Comparison of ENCODE assay signal across 8 cellular contexts in the genomic region with DNA sequence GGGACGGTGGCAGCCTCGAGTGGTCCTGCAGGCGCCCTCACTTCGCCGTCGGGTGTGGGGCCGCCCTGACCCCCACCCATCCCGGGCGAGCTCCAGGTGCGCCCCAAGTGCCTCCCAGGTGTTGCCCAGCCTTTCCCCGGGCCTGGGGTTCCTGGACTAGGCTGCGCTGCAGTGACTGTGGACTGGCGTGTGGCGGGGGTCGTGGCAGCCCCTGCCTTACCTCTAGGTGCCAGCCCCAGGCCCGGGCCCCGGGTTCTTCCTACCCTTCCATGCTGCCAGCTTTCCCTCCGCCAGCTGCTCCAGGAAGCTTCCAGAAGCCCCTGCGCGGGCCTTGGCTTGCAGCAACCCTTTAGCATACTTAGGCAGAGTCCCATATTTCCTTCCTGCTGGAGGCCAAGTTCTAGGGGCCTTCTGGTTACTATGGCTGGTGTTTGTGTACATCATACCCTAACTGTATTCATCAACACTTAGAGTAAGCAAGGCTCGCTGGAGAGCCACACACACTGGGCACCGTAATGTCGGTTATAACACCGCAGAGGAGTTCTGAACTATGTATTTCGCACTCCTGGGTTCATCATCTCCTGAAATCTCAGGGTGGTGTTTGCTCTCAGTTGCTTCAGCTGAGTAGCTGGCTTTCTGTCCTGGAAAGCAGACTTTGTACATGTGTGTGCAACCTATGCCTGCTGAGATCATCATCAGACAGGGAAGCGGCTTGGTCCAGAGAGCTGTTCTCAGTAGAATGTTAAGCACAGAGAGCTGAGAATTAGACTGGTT. TPM values are rescaled to one million over a fixed set of nuclear protein-coding genes. Genes with fewer than 3 reads are reported as not detected.
DNase-seq lines count a peak whose midpoint lies in the region; ATAC-seq and TF ChIP-seq lines count a peak whose summit lies in the region.

No MANE protein-coding gene starts in this region.

- TF ChIP-seq EP300 in Ishikawa (IDR thresholded peaks at IDR 0.05; ENCODE audit: borderline replicate concordance) (no peak), stomach (IDR thresholded peaks at IDR 0.05) (no peak)

- no peaks in the 10 kb centered on the region for H3K27me3 ChIP-seq in stomach

- no peak for TF ChIP-seq RAD21 in Ishikawa (IDR thresholded peaks at IDR 0.05; ENCODE audit: low read depth)

- WGBS in stomach, 5 donors: 23 to 43% (median 26%) methylated on average over 14 to 26 of the region's 26 CpGs

- DNase-seq in AG04449 (ENCODE audit: low read depth, low spot score) (no peak), MCF 10A (ENCODE audit: unreplicated experiment) (peak; percentile 13), left kidney (ENCODE audit: low read depth, low spot score) (peak; percentile 51), stomach (no peak), NCI-H345 (lab: John Stamatoyannopoulos, UW) (no peak)

- H3K36me3 ChIP-seq in stomach: peaks cover 0 to 24% (median 15%) of the 10 kb centered on the region in 4 donors

- POLR2A ChIA-PET in AG04449 (lab: Yijun Ruan, JAX) (interaction anchor here (0.6 kb wide), 1 partner anchor 643 kb away, joined by 3 read pairs; no protein-coding TSS in a partner anchor), MCF 10A (lab: Yijun Ruan, JAX) (interaction anchor here (0.7 to 1.3 kb wide), 4 partner anchors 78 to 669 kb away, joined by 3 to 6 read pairs (median 3); partner anchors contain the start of genes C10orf143 and GLRX3)

- no peaks in the 10 kb centered on the region for H3K9me3 ChIP-seq in stomach

- H3K4me1 ChIP-seq in stomach: peaks cover 11 to 29% (median 20%) of the 10 kb centered on the region in 4 donors

- CTCF ChIA-PET in AG04449 (lab: Yijun Ruan, JAX): no interaction called here
- CTCF ChIA-PET in MCF 10A (lab: Yijun Ruan, JAX): interaction anchor here (0.7 to 1.3 kb wide), 4 partner anchors 63 to 1432 kb away, joined by 3 to 4 read pairs (median 3); no protein-coding TSS in a partner anchor

- H3K4me1 Mint-ChIP-seq in MCF 10A (ENCODE audit: insufficient read depth, unreplicated experiment): no peaks in the 10 kb centered on the region

- peak overlapping the region; percentile 73 for H3K4me3 Mint-ChIP-seq in MCF 10A (ENCODE audit: unreplicated experiment)

- no peak overlapping the region for H3K27ac Mint-ChIP-seq in MCF 10A (ENCODE audit: low read depth, unreplicated experiment)

- H3K9me3 Mint-ChIP-seq in MCF 10A (ENCODE audit: unreplicated experiment): no peaks in the 10 kb centered on the region

- H3K27me3 Mint-ChIP-seq in MCF 10A (ENCODE audit: insufficient read depth, unreplicated experiment): no peaks in the 10 kb centered on the region

- H3K27ac ChIP-seq in stomach: peak overlapping the region; percentile 73 to 87 (median 83)

- TSS peak; percentile 31 for BruUV-seq in MCF 10A (replicated peaks; lab: Mats Ljungman, UMichigan)

- TF ChIP-seq POLR2A in stomach (IDR thresholded peaks at IDR 0.05): no peak

- intact Hi-C loops in MCF 10A (cut with micrococcal nuclease) (loop anchor here (10.0 kb wide), 2 partner anchors 167 to 667 kb away; partner anchors contain the start of gene GLRX3), stomach (cut with DNase I; ENCODE audit: low total_unique reads) (loop anchor here (10.0 kb wide), 1 partner anchor 647 kb away; the partner anchor contains the start of gene C10orf143)

- TF ChIP-seq CTCF in AG04449 (IDR thresholded peaks at IDR 0.05; ENCODE audit: insufficient read depth, low read length, missing control alignments) (no peak), MCF 10A (IDR thresholded peaks at IDR 0.05; ENCODE audit: unreplicated experiment) (no peak), stomach (IDR thresholded peaks at IDR 0.05) (no peak)

- no peaks in the 10 kb centered on the region for H3K36me3 Mint-ChIP-seq in MCF 10A (ENCODE audit: insufficient read depth, unreplicated experiment)

- H3K4me3 ChIP-seq in AG04449 (ENCODE audit: low read depth, low read length): peak overlapping the region; percentile 86
- peak overlapping the region; percentile 67 to 83 (median 70) for H3K4me3 ChIP-seq in stomach

- ATAC-seq in GM19043 (IDR thresholded peaks at IDR 0.05; ENCODE audit: low read depth, unreplicated experiment) (peak; percentile 14), HG03039 (IDR thresholded peaks at IDR 0.05; ENCODE audit: unreplicated experiment) (no peak)

TF ChIP-seq in Ishikawa, 13 proteins besides CTCF, POLR2A, EP300 and RAD21:
- TF ChIP-seq CREB1 (IDR thresholded peaks at IDR 0.05; ENCODE audit: low read depth) (no peak), ZBTB7A (IDR thresholded peaks at IDR 0.05; ENCODE audit: low read depth) (peak; percentile 90), TEAD4 (IDR thresholded peaks at IDR 0.05) (no peak)
TF ChIP-seq in Ishikawa: peak in this region for 1.

RNA-seq across cellular contexts. Expression of gene MGMT, which starts 0.5 kb away (rescaled TPM):
- total RNA-seq in MCF 10A (2022) (16.5 and 18.0 TPM in 2 replicates), stomach (10 to 100 TPM in 3 of 5 donors, 1 to 10 TPM in 2; 1.2 to 37.8 (median 18.3) TPM)
- polyA plus RNA-seq in stomach: 10 to 100 TPM; 17.8 to 31.3 (median 24.3) TPM

Comparison
In these comparisons a context has a peak if more than half of its experiments do, and no peak if none do; other contexts are left out.
1. DNase-seq: peak in MCF 10A (single experiment) and left kidney (single experiment); none in AG04449 (single experiment), stomach (single experiment) and NCI-H345 (single experiment).